1 cellular context compared by ENCODE assay signal in the genomic region with DNA sequence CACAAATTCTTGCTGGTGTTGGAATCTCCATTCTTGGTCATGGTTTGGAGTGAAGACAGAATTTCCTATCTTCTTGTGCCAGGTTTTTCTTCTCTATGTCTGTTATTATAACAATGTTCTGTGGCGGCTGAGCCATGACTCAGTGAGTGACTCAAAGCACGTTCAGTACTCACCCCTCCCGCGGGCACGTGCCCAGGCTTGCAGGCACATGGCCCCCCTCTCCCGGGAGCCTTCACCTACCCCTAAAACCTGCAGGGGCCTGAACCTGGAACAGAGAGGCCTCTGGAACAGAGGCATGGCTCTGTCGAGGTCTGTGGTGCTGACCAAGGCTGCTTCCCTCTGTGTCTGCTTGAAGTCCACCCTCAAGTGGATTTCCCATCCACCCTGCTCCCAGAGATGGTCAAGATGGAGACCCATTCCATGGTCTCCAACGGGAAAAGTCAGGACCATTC.
A peak's percentile ranks its signal among the peaks of the same experiment; 100 is the strongest.
TF ChIP-seq lines count a peak whose summit lies in the region.

No MANE protein-coding gene starts in this region.

TF ChIP-seq in K562, 482 proteins besides CTCF, POLR2A, EP300 and RAD21:
- TF ChIP-seq PHF20 (IDR thresholded peaks at IDR 0.05; ENCODE audit: partially characterized antibody) (no peak), NCOA2 (IDR thresholded peaks at IDR 0.05; ENCODE audit: partially characterized antibody in 2 of 2) (no peak), HNRNPK (IDR thresholded peaks at IDR 0.05; ENCODE audit: low read depth, low read length, poor library complexity, severe bottlenecking) (no peak), RFX7 (CRISPR knock-in tag; IDR thresholded peaks at IDR 0.05) (no peak), VEZF1 (CRISPR knock-in tag; IDR thresholded peaks at IDR 0.05) (peak; percentile 24; the same call in 1 of the 2 replicates), C11orf30 (IDR thresholded peaks at IDR 0.05; ENCODE audit: low read depth) (no peak), HNRNPUL1 (IDR thresholded peaks at IDR 0.05; ENCODE audit: low read length) (no peak), JUND (IDR thresholded peaks at IDR 0.05; ENCODE audit: borderline replicate concordance, low read depth, low read length) (no peak), JUND (tag; IDR thresholded peaks at IDR 0.05; ENCODE audit: borderline replicate concordance, low read depth, low read length) (peak; percentile 23; the same call in 1 of the 3 replicates), CBFA2T2 (conservative IDR thresholded peaks at IDR 0.05) (0 out of 2 replicates have a peak, but pooled peaks have one; percentile 9), E2F6 (IDR thresholded peaks at IDR 0.05; ENCODE audit: borderline replicate concordance in 1 of 2, extremely low read depth in 1 of 2, insufficient read depth in 1 of 2, insufficient read length in 1 of 2, low read depth in 1 of 2, low read length in 1 of 2, poor library complexity in 1 of 2, severe bottlenecking in 1 of 2) (peak in 1 of 2 experiments; percentile 28), NFRKB (IDR thresholded peaks at IDR 0.05; ENCODE audit: low read depth) (no peak), FOSL1 (tag; conservative IDR thresholded peaks at IDR 0.05) (peak; percentile 91), ZNF431 (CRISPR knock-in tag; IDR thresholded peaks at IDR 0.05) (no peak), RBM14 (IDR thresholded peaks at IDR 0.05; ENCODE audit: borderline replicate concordance, insufficient read depth, low read depth, low read length) (no peak), ETS2 (tag; IDR thresholded peaks at IDR 0.05; ENCODE audit: borderline replicate concordance, poor library complexity, severe bottlenecking) (no peak), BHLHE40 (IDR thresholded peaks at IDR 0.05; ENCODE audit: low read length) (peak; percentile 91), MAX (CRISPR knock-in tag; IDR thresholded peaks at IDR 0.05) (peak; percentile 51; the same call in 1 of the 2 replicates), CREM (IDR thresholded peaks at IDR 0.05; ENCODE audit: low read depth) (no peak), NFXL1 (CRISPR knock-in tag; IDR thresholded peaks at IDR 0.05) (no peak), ZNF639 (CRISPR knock-in tag; conservative IDR thresholded peaks at IDR 0.05 in 1 of 2, IDR thresholded peaks at IDR 0.05 in 1 of 2) (no peak), KAT8 (IDR thresholded peaks at IDR 0.05; ENCODE audit: low read depth) (no peak), ZKSCAN8 (CRISPR knock-in tag; IDR thresholded peaks at IDR 0.05) (no peak), ZNF76 (CRISPR knock-in tag; IDR thresholded peaks at IDR 0.05; ENCODE audit: borderline replicate concordance) (no peak), CEBPG (CRISPR knock-in tag; IDR thresholded peaks at IDR 0.05) (no peak), CEBPG (tag; conservative IDR thresholded peaks at IDR 0.05 in 1 of 2, IDR thresholded peaks at IDR 0.05 in 1 of 2) (no peak), PRPF4 (IDR thresholded peaks at IDR 0.05; ENCODE audit: insufficient read depth, low read depth, low read length, poor library complexity, severe bottlenecking) (no peak), ZEB2 (IDR thresholded peaks at IDR 0.05) (no peak), FOXK1 (CRISPR knock-in tag; IDR thresholded peaks at IDR 0.05; ENCODE audit: borderline replicate concordance) (no peak), ZNF609 (CRISPR knock-in tag; IDR thresholded peaks at IDR 0.05; ENCODE audit: borderline replicate concordance) (no peak), SMARCB1 (IDR thresholded peaks at IDR 0.05; ENCODE audit: insufficient read length, low read depth) (no peak), MEF2A (IDR thresholded peaks at IDR 0.05; ENCODE audit: control insufficient read depth, low read depth, low read length) (no peak), TFAP4 (CRISPR knock-in tag; IDR thresholded peaks at IDR 0.05; ENCODE audit: borderline replicate concordance) (no peak), NR4A1 (CRISPR knock-in tag; IDR thresholded peaks at IDR 0.05) (no peak), NR4A1 (tag; IDR thresholded peaks at IDR 0.05) (no peak), CHCHD3 (CRISPR knock-in tag; IDR thresholded peaks at IDR 0.05) (no peak)
- TF ChIP-seq, protein P1, sequence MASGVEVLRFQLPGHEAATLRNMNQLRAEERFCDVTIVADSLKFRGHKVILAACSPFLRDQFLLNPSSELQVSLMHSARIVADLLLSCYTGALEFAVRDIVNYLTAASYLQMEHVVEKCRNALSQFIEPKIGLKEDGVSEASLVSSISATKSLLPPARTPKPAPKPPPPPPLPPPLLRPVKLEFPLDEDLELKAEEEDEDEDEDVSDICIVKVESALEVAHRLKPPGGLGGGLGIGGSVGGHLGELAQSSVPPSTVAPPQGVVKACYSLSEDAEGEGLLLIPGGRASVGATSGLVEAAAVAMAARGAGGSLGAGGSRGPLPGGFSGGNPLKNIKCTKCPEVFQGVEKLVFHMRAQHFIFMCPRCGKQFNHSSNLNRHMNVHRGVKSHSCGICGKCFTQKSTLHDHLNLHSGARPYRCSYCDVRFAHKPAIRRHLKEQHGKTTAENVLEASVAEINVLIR (CRISPR knock-in tag; IDR thresholded peaks at IDR 0.05): no peak
- TF ChIP-seq, protein P2, sequence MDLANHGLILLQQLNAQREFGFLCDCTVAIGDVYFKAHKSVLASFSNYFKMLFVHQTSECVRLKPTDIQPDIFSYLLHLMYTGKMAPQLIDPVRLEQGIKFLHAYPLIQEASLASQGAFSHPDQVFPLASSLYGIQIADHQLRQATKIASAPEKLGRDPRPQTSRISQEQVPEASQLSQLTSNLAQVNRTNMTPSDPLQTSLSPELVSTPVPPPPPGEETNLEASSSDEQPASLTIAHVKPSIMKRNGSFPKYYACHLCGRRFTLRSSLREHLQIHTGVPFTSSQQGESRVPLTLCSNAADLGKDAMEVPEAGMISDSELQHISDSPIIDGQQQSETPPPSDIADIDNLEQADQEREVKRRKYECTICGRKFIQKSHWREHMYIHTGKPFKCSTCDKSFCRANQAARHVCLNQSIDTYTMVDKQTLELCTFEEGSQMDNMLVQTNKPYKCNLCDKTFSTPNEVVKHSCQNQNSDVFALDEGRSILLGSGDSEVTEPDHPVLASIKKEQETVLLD (IDR thresholded peaks at IDR 0.05): no peak
- TF ChIP-seq, protein P3, sequence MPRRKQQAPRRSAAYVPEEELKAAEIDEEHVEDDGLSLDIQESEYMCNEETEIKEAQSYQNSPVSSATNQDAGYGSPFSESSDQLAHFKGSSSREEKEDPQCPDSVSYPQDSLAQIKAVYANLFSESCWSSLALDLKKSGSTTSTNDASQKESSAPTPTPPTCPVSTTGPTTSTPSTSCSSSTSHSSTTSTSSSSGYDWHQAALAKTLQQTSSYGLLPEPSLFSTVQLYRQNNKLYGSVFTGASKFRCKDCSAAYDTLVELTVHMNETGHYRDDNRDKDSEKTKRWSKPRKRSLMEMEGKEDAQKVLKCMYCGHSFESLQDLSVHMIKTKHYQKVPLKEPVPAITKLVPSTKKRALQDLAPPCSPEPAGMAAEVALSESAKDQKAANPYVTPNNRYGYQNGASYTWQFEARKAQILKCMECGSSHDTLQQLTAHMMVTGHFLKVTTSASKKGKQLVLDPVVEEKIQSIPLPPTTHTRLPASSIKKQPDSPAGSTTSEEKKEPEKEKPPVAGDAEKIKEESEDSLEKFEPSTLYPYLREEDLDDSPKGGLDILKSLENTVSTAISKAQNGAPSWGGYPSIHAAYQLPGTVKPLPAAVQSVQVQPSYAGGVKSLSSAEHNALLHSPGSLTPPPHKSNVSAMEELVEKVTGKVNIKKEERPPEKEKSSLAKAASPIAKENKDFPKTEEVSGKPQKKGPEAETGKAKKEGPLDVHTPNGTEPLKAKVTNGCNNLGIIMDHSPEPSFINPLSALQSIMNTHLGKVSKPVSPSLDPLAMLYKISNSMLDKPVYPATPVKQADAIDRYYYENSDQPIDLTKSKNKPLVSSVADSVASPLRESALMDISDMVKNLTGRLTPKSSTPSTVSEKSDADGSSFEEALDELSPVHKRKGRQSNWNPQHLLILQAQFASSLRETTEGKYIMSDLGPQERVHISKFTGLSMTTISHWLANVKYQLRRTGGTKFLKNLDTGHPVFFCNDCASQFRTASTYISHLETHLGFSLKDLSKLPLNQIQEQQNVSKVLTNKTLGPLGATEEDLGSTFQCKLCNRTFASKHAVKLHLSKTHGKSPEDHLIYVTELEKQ (CRISPR knock-in tag; IDR thresholded peaks at IDR 0.05): no peak
- TF ChIP-seq, protein P4, sequence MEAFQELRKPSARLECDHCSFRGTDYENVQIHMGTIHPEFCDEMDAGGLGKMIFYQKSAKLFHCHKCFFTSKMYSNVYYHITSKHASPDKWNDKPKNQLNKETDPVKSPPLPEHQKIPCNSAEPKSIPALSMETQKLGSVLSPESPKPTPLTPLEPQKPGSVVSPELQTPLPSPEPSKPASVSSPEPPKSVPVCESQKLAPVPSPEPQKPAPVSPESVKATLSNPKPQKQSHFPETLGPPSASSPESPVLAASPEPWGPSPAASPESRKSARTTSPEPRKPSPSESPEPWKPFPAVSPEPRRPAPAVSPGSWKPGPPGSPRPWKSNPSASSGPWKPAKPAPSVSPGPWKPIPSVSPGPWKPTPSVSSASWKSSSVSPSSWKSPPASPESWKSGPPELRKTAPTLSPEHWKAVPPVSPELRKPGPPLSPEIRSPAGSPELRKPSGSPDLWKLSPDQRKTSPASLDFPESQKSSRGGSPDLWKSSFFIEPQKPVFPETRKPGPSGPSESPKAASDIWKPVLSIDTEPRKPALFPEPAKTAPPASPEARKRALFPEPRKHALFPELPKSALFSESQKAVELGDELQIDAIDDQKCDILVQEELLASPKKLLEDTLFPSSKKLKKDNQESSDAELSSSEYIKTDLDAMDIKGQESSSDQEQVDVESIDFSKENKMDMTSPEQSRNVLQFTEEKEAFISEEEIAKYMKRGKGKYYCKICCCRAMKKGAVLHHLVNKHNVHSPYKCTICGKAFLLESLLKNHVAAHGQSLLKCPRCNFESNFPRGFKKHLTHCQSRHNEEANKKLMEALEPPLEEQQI (IDR thresholded peaks at IDR 0.05): no peak
